ENCODE assay signal across 9 cellular contexts in the genomic region with DNA sequence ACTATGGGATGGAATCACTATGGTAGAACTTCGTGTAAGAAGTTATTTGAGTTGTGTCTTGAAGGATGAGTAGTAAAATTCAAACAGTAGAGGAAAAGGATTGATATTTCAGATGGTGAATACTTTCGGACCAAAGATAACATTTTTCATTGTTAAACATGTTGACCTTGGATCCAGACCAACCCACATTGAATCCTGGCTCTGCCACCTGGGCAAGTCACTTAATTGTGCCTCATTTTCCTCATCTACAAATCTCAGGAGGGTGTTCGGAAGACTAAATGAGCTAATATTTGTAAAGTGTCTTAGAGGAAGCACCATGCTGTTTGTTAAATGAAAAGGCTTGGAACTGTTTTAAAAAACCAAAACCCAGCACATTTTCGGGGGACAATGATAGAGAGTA. TPM values are rescaled to one million over a fixed set of nuclear protein-coding genes. Genes with fewer than 3 reads are reported as not detected.
DNase-seq lines count a peak whose midpoint lies in the region; ATAC-seq and TF ChIP-seq lines count a peak whose summit lies in the region.
"Had no signal": no experiment of that assay in that cellular context is flagged by ENCODE, and none has a peak within 500 bp of the region (broad histone marks: within the 10 kb centered on the region; RNA-seq: fewer than 3 reads in every experiment).

No MANE protein-coding gene starts in this region.

- H3K27me3 Mint-ChIP-seq in type B pancreatic cell, result peaks cover 9% of the 10 kb centered on the region

- H3K27me3 ChIP-seq in cardiac muscle cell (no peaks in the 10 kb centered on the region), heart left ventricle (peaks cover 0 to 4% (median 0%) of the 10 kb centered on the region in 9 donors), WERI-Rb-1 (ENCODE audit: insufficient read depth, low read depth, severe bottlenecking) (peaks cover 3% of the 10 kb centered on the region)

- H3K9me3 ChIP-seq in cardiac muscle cell (ENCODE audit: low read depth) (no peaks in the 10 kb centered on the region), heart left ventricle (no peaks in the 10 kb centered on the region), WERI-Rb-1 (ENCODE audit: severe bottlenecking) (peaks cover 3% of the 10 kb centered on the region)

- H3K9me3 Mint-ChIP-seq in type B pancreatic cell, result no peaks in the 10 kb centered on the region

- H3K36me3 ChIP-seq in cardiac muscle cell (no peaks in the 10 kb centered on the region), heart left ventricle (peaks cover 0 to 8% (median 0%) of the 10 kb centered on the region in 9 donors), WERI-Rb-1 (no peaks in the 10 kb centered on the region; the same call in 1 of the 2 replicates)

- WGBS in heart left ventricle, 4 donors, result 57 to 67% (median 62%) methylated on average over 4 of the region's 4 CpGs

- H3K4me1 Mint-ChIP-seq in type B pancreatic cell (ENCODE audit: unreplicated experiment), result no peaks in the 10 kb centered on the region

- peak overlapping the region; percentile 88 for H3K4me3 Mint-ChIP-seq in type B pancreatic cell

- H3K27ac Mint-ChIP-seq in type B pancreatic cell, result no peak overlapping the region

- intact Hi-C loops in heart left ventricle (cut with DNase I), result loop anchor here in 1 of 10 donors (5.0 kb wide), 1 partner anchor 40 kb away; no protein-coding TSS in a partner anchor

- DNase-seq in cardiac muscle cell (ENCODE audit: low read depth in 1 of 2, low spot score in 1 of 2), result no peak
- DNase-seq in heart left ventricle, result no peak
- no peak for DNase-seq in WERI-Rb-1
- no peak for DNase-seq in fibroblast of villous mesenchyme (ENCODE audit: low read depth)
- DNase-seq in type B pancreatic cell (ENCODE audit: extremely low spot score, unreplicated experiment), result no peak
- no peak for DNase-seq in NCI-H187 treated with DMSO at 0.1 percent for 48 hours (lab: John Stamatoyannopoulos, UW)
- no peak for DNase-seq in dedifferentiated amniotic fluid mesenchymal stem cell (ENCODE audit: extremely low spot score)
- no peak for DNase-seq in DMS53 (lab: John Stamatoyannopoulos, UW)
- DNase-seq: IMR-90 had no signal

- TF ChIP-seq CTCF in cardiac muscle cell (IDR thresholded peaks at IDR 0.05; ENCODE audit: low read depth, low read length) (no peak), heart left ventricle (IDR thresholded peaks at IDR 0.05) (no peak), WERI-Rb-1 (IDR thresholded peaks at IDR 0.05; ENCODE audit: low read depth, low read length) (no peak), fibroblast of villous mesenchyme (IDR thresholded peaks at IDR 0.05; ENCODE audit: insufficient read depth, low read depth, low read length) (no peak), type B pancreatic cell (conservative IDR thresholded peaks at IDR 0.05) (no peak)

- H3K4me1 ChIP-seq in cardiac muscle cell (ENCODE audit: low read depth), result no peaks in the 10 kb centered on the region
- H3K4me1 ChIP-seq in heart left ventricle, result peaks cover 0 to 26% (median 11%) of the 10 kb centered on the region in 12 donors

- TF ChIP-seq POLR2A in heart left ventricle (IDR thresholded peaks at IDR 0.05), result no peak

- H3K27ac ChIP-seq in cardiac muscle cell, result no peak overlapping the region
- peak overlapping the region in 4 of 12 donors; percentile 87 to 90 (median 90) for H3K27ac ChIP-seq in heart left ventricle
- H3K27ac ChIP-seq in WERI-Rb-1, result no peak overlapping the region; the same call in 1 of the 2 replicates

- H3K4me3 ChIP-seq in cardiac muscle cell, result peak overlapping the region; percentile 52
- H3K4me3 ChIP-seq in heart left ventricle, result peak overlapping the region in 5 of 12 donors; percentile 68 to 93 (median 70)
- H3K4me3 ChIP-seq in WERI-Rb-1 (ENCODE audit: low read depth, low read length), result peak overlapping the region; percentile 79
- H3K4me3 ChIP-seq in fibroblast of villous mesenchyme (ENCODE audit: low read depth, low read length), result peak overlapping the region; percentile 75

- peaks cover under 1% of the 10 kb centered on the region for H3K36me3 Mint-ChIP-seq in type B pancreatic cell

- no peak for ATAC-seq in heart left ventricle

RNA-seq across cellular contexts. Expression of a gene that starts 1.4 kb away (rescaled TPM):
- 53.6 and 69.0 TPM in 2 replicates for total RNA-seq in cardiac muscle cell
- 126 and 184 TPM in 2 replicates for polyA plus RNA-seq in cardiac muscle cell
- total RNA-seq in heart left ventricle, result 100 to 1,000 TPM in 6 of 9 donors, 10 to 100 TPM in 3; 73.7 to 146 (median 109) TPM
- 100 to 1,000 TPM in 1 of 2 donors, 10 to 100 TPM in 1; 86.7 to 164 TPM for polyA plus RNA-seq in heart left ventricle
- 13.5 and 16.0 TPM in 2 replicates for total RNA-seq in fibroblast of villous mesenchyme
- total RNA-seq in type B pancreatic cell (ENCODE audit: low replicate concordance), result 48.5 and 51.9 TPM in 2 replicates

RNA-seq across cellular contexts. Expression of a gene that starts 4.7 kb away (rescaled TPM):
- total RNA-seq in cardiac muscle cell (2.8 and 8.9 TPM in 2 replicates), heart left ventricle (1 to 10 TPM in 5 of 9 donors, under 1 TPM in 4; 0.32 to 7.9 (median 1.5) TPM), fibroblast of villous mesenchyme (1.3 and 3.5 TPM in 2 replicates), type B pancreatic cell (ENCODE audit: low replicate concordance) (1.8 and 3.5 TPM in 2 replicates)
- polyA plus RNA-seq in cardiac muscle cell (1.9 and 7.2 TPM in 2 replicates), heart left ventricle (1 to 10 TPM in 1 of 2 donors, under 1 TPM in 1; 0.23 to 5.8 TPM)

RNA-seq across cellular contexts. Expression of a gene that starts 56.7 kb away (rescaled TPM):
- total RNA-seq in cardiac muscle cell (1.8 and 1.9 TPM in 2 replicates), heart left ventricle (10 to 100 TPM in 1 of 9 donors, 1 to 10 TPM in 8; 1.8 to 13.7 (median 3.2) TPM), fibroblast of villous mesenchyme (16.4 and 21.3 TPM in 2 replicates), type B pancreatic cell (ENCODE audit: low replicate concordance) (7.8 and 20.6 TPM in 2 replicates)
- polyA plus RNA-seq in cardiac muscle cell (0.88 and 1.3 TPM in 2 replicates), heart left ventricle (1 to 10 TPM; 1.3 to 5.3 TPM)
